In genomic region chr16:90022209-90023077, GRCh38 we compare ENCODE assay signal across 8 cellular contexts. TPM values are rescaled to one million over a fixed set of nuclear protein-coding genes. Genes with fewer than 3 reads are reported as not detected.
DNase-seq lines count a peak whose midpoint lies in the region; ATAC-seq and TF ChIP-seq lines count a peak whose summit lies in the region.

No MANE protein-coding gene starts in this region.

- peak overlapping the region; percentile 22 to 84 (median 77) for H3K4me3 ChIP-seq in upper lobe of left lung

- peaks cover 28 to 37% (median 31%) of the 10 kb centered on the region in 4 donors for H3K4me1 ChIP-seq in upper lobe of left lung

- whole genome bisulfite sequencing in upper lobe of left lung, 2 donors: 5 to 12% methylated on average over 11 to 46 of the region's 57 CpGs

- no peak for TF ChIP-seq EP300 in upper lobe of left lung (IDR thresholded peaks at IDR 0.05)

- no peak for TF ChIP-seq CTCF in upper lobe of left lung (IDR thresholded peaks at IDR 0.05)

- intact Hi-C loops in cardiac septum (cut with DNase I): no loop called here
- intact Hi-C loops in posterior vena cava (cut with DNase I): no loop called here

- ATAC-seq in GM21723 (IDR thresholded peaks at IDR 0.05; ENCODE audit: unreplicated experiment): peak; percentile 86
- peak; percentile 90 to 95 for ATAC-seq in upper lobe of left lung (ENCODE audit: low FRiP score in 2 of 2)

- no peaks in the 10 kb centered on the region for H3K9me3 ChIP-seq in upper lobe of left lung

- peaks cover 0 to 9% (median 3%) of the 10 kb centered on the region in 4 donors for H3K27me3 ChIP-seq in upper lobe of left lung

- in situ Hi-C loops in Caki2 (cut with HindIII; ENCODE audit: low pct_unique_long_range_greater_than_20kb, low sequenced_read_pairs): no loop called here

- peak overlapping the region; percentile 47 to 83 (median 62) for H3K27ac ChIP-seq in upper lobe of left lung

- H3K36me3 ChIP-seq in upper lobe of left lung: peaks cover 0 to 2% (median 0%) of the 10 kb centered on the region in 4 donors

- peak in 1 of 4 donors; percentile 64 for TF ChIP-seq POLR2A in upper lobe of left lung (IDR thresholded peaks at IDR 0.05)

- DNase-seq in Caki2 (ENCODE audit: low read depth) (peak; percentile 85), NAMALWA (ENCODE audit: low spot score) (peak; percentile 73), SKM-1 treated with dmso at 0.1 percent for 144 hours (lab: John Stamatoyannopoulos, UW; ENCODE audit: unreplicated experiment) (peak; percentile 73), cardiac septum (ENCODE audit: low spot score) (peak; percentile 95), posterior vena cava (ENCODE audit: low spot score) (peak; percentile 97), upper lobe of left lung (peak; percentile 93 to 98)
- DNase-seq in activated naive CD8-positive, alpha-beta T cell treated with anti-CD3 and anti-CD28 coated beads, Interleukin-2, amount 50 U/mL, for 16 hours (ENCODE audit: low read depth, low spot score): peak; percentile 60

RNA-seq across cellular contexts. Expression of gene DBNDD1, which starts 3.2 kb away (rescaled TPM):
- 0.49 and 2.7 TPM in 2 replicates for total RNA-seq in Caki2 (2014; rRNA removed; shearing (Covaris generic); ENCODE audit: low replicate concordance)
- total RNA-seq in cardiac septum (3.0 TPM), posterior vena cava (1 to 10 TPM in 1 of 2 donors, under 1 TPM in 1; 0.88 to 2.7 TPM), upper lobe of left lung (10 to 100 TPM in 3 of 6 donors, 1 to 10 TPM in 3; 4.6 to 23.2 (median 11.1) TPM)

RNA-seq across cellular contexts. Expression of gene PRDM7, which starts 54.7 kb away (rescaled TPM):
- not detected in 2 replicates for total RNA-seq in Caki2 (2014; rRNA removed; shearing (Covaris generic); ENCODE audit: low replicate concordance)
- total RNA-seq in cardiac septum: not detected
- total RNA-seq in posterior vena cava: not detected
- not detected for total RNA-seq in upper lobe of left lung

Comparison
In these comparisons a context has a peak if more than half of its experiments do, and no peak if none do; other contexts are left out.
1. Peak in every context shown above with its lines: DNase-seq, ATAC-seq, H3K4me3 ChIP-seq and H3K27ac ChIP-seq.